ENCODE assay signal across 7 cellular contexts in the genomic region with DNA sequence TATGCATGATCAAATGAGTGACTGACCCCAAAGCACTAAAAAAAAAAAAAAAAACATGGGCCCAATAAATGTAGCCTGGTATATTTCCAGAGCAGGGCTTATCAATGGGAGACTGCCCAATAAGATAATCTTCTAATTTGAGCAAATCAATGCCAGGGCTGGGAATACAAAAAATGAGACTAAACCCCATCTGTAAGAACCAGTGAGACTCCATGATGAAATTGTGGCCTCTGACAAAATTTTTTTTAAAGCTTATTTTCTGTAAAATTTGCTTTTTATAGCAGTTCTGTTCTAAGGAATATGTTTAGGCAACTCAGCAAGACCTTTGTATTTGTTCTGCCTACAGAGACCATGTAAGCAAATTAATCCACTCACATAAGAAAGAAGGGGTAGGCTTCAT.
"Had no signal": no experiment of that assay in that cellular context is flagged by ENCODE, and none has a peak within 500 bp of the region (broad histone marks: within the 10 kb centered on the region; RNA-seq: fewer than 3 reads in every experiment).

No MANE protein-coding gene starts in this region.

- H3K4me3 Mint-ChIP-seq: IgD-negative memory B cell had no signal

- DNase-seq: GM23248, GOT3, H7, HCEC 1CT, KBM-7 had no signal

- H3K36me3 Mint-ChIP-seq: IgD-negative memory B cell had no signal

- H2AFZ ChIP-seq: GM23248 had no signal

- H3K9ac ChIP-seq: GM23248 had no signal

- H3K27ac ChIP-seq: GM23248, HL-60 had no signal

- H3K27me3 Mint-ChIP-seq: IgD-negative memory B cell had no signal

- H3K9me3 Mint-ChIP-seq: IgD-negative memory B cell had no signal

- H3K4me3 ChIP-seq: GM23248 had no signal
